In genomic region chr16:16096161-16096857, GRCh38 we compare ENCODE assay signal across 8 cellular contexts.
DNase-seq lines count a peak whose midpoint lies in the region; TF ChIP-seq lines count a peak whose summit lies in the region.

No MANE protein-coding gene starts in this region.

- H3K36me3 ChIP-seq in stomach smooth muscle (ENCODE audit: control insufficient read depth in 2 of 2, insufficient read depth in 2 of 2, low read length in 2 of 2) = peaks cover 6% of the 10 kb centered on the region in 2 donors

- no peaks in the 10 kb centered on the region for H3K9me3 ChIP-seq in stomach smooth muscle (ENCODE audit: control insufficient read depth in 2 of 2, low read length in 2 of 2)

- H3K4me3 ChIP-seq in astrocyte of the cerebellum (ENCODE audit: low read depth, low read length) (no peak overlapping the region), stomach smooth muscle (ENCODE audit: low read length in 2 of 2) (no peak overlapping the region)

- no peak for DNase-seq in astrocyte of the cerebellum (ENCODE audit: low read depth)
- DNase-seq in iPS-NIHi7 (ENCODE audit: extremely low spot score) = peak; percentile 37
- no peak for DNase-seq in SW480 (ENCODE audit: low spot score)
- no peak for DNase-seq in COR-L47 (lab: John Stamatoyannopoulos, UW)
- no peak for DNase-seq in midbrain (lab: John Stamatoyannopoulos, UW)
- no peak for DNase-seq in NCI-H345 (lab: John Stamatoyannopoulos, UW)

- TF ChIP-seq CTCF in GM12873 (IDR thresholded peaks at IDR 0.05; ENCODE audit: insufficient read depth, low read depth, low read length, missing control alignments) (peak; percentile 31), astrocyte of the cerebellum (IDR thresholded peaks at IDR 0.05; ENCODE audit: low read depth, low read length, missing control alignments) (peak; percentile 53)

- H3K4me1 ChIP-seq in stomach smooth muscle (ENCODE audit: control insufficient read depth, insufficient read depth, low read length) = peaks cover 73% of the 10 kb centered on the region

- H3K27ac ChIP-seq in stomach smooth muscle (ENCODE audit: low read length) = peak overlapping the region; percentile 94

- in situ Hi-C loops in astrocyte of the cerebellum (cut with HindIII; ENCODE audit: low sequenced_read_pairs) = no loop called here

- H3K27me3 ChIP-seq in stomach smooth muscle (ENCODE audit: control insufficient read depth in 1 of 2, insufficient read depth in 2 of 2, low read length in 2 of 2) = no peaks in the 10 kb centered on the region

- H3K9ac ChIP-seq in stomach smooth muscle (ENCODE audit: low read length in 2 of 2) = peak overlapping the region; percentile 54 to 64
